In genomic region chr9:134341929-134342745, GRCh38 we compare ENCODE assay signal across 17 cellular contexts. TPM values are rescaled to one million over a fixed set of nuclear protein-coding genes. Genes with fewer than 3 reads are reported as not detected.
DNase-seq lines count a peak whose midpoint lies in the region; ATAC-seq and TF ChIP-seq lines count a peak whose summit lies in the region.
"Had no signal": no experiment of that assay in that cellular context is flagged by ENCODE, and none has a peak within 500 bp of the region (broad histone marks: within the 10 kb centered on the region; RNA-seq: fewer than 3 reads in every experiment).

No MANE protein-coding gene starts in this region.

- no peak for TF ChIP-seq POLR2A in prostate gland (IDR thresholded peaks at IDR 0.05)
- TF ChIP-seq POLR2A in uterus (IDR thresholded peaks at IDR 0.05) = no peak

- H3K27ac ChIP-seq in heart right ventricle = peak overlapping the region in 9 of 10 donors; percentile 69 to 91 (median 82)
- peak overlapping the region; percentile 83 to 93 for H3K27ac ChIP-seq in esophagus (ENCODE audit: low read depth in 2 of 2, low read length in 1 of 2)
- H3K27ac ChIP-seq in prostate gland = peak overlapping the region; percentile 14 to 24
- peak overlapping the region; percentile 17 to 28 for H3K27ac ChIP-seq in uterus
- H3K27ac ChIP-seq: GM23248, hepatocyte had no signal

- H3K4me1 ChIP-seq in heart right ventricle = peaks cover 87 to 100% (median 99%) of the 10 kb centered on the region in 9 donors
- H3K4me1 ChIP-seq in esophagus (ENCODE audit: control insufficient read depth in 2 of 2, insufficient read depth in 2 of 2, low read length in 1 of 2) = peaks cover 51 to 86% of the 10 kb centered on the region in 2 donors
- H3K4me1 ChIP-seq in prostate gland (replicated peaks) = peaks cover 30% of the 10 kb centered on the region
- H3K4me1 ChIP-seq in uterus = peaks cover 12 to 70% of the 10 kb centered on the region in 2 donors
- H3K4me1 ChIP-seq: A549 had no signal

- WGBS in heart right ventricle, 2 donors = 91 to 92% methylated on average over 19 of the region's 19 CpGs
- 86 to 92% methylated on average over 19 of the region's 19 CpGs for WGBS in esophagus, 2 donors
- WGBS in prostate gland = 88% methylated on average over 19 of the region's 19 CpGs

- DNase-seq in heart right ventricle = no peak
- DNase-seq in left ventricle myocardium superior = no peak
- DNase-seq in prostate gland (ENCODE audit: low spot score) = no peak
- no peak for DNase-seq in uterus
- no peak for DNase-seq in NCI-H146 treated with DMSO at 0.1 percent for 48 hours (lab: John Stamatoyannopoulos, UW; ENCODE audit: unreplicated experiment)
- DNase-seq: CD8-positive, alpha-beta memory T cell; EL; GM23248; kidney glomerular epithelial cell; NCI-H2029 treated with DMSO at 0.1 percent for 48 hours; NCI-H748 treated with DMSO at 0.1 percent for 48 hours had no signal

- intact Hi-C loops in heart right ventricle (cut with DNase I) (loop anchor here in 1 of 10 donors (5.0 kb wide), 1 partner anchor 35 kb away; no protein-coding TSS in a partner anchor), left ventricle myocardium superior (cut with micrococcal nuclease) (no loop called here), prostate gland (cut with DNase I) (no loop called here), uterus (cut with DNase I; ENCODE audit: low total_unique reads) (no loop called here)

- H3K27me3 ChIP-seq in heart right ventricle (no peaks in the 10 kb centered on the region), esophagus (ENCODE audit: control insufficient read depth in 1 of 2, insufficient read depth in 2 of 2, low read length in 2 of 2) (no peaks in the 10 kb centered on the region), prostate gland (replicated peaks; ENCODE audit: insufficient read depth) (no peaks in the 10 kb centered on the region), uterus (no peaks in the 10 kb centered on the region)
- H3K27me3 ChIP-seq: hepatocyte had no signal

- H3K36me3 ChIP-seq in heart right ventricle (no peaks in the 10 kb centered on the region), esophagus (ENCODE audit: control insufficient read depth in 2 of 2, insufficient read depth in 2 of 2, low read length in 1 of 2) (peaks cover 0 to 11% of the 10 kb centered on the region in 2 donors), prostate gland (no peaks in the 10 kb centered on the region), uterus (no peaks in the 10 kb centered on the region)

- TF ChIP-seq CTCF in heart right ventricle (IDR thresholded peaks at IDR 0.05) (no peak), prostate gland (IDR thresholded peaks at IDR 0.05) (no peak), uterus (IDR thresholded peaks at IDR 0.05) (no peak)

- no peak for ATAC-seq in heart right ventricle
- no peak for ATAC-seq in left ventricle myocardium superior
- ATAC-seq in HG02798 (IDR thresholded peaks at IDR 0.05; ENCODE audit: poor library complexity, unreplicated experiment) = no peak
- no peak for ATAC-seq in HG02870 (IDR thresholded peaks at IDR 0.05; ENCODE audit: unreplicated experiment)
- ATAC-seq: A549, Panc1 had no signal

- H3K9me3 ChIP-seq in heart right ventricle (no peaks in the 10 kb centered on the region), esophagus (ENCODE audit: control insufficient read depth in 2 of 2, insufficient read depth in 1 of 2, low read depth in 1 of 2, low read length in 1 of 2) (no peaks in the 10 kb centered on the region), prostate gland (no peaks in the 10 kb centered on the region), uterus (no peaks in the 10 kb centered on the region)
- H3K9me3 ChIP-seq: A549 had no signal

- H3K4me3 ChIP-seq in heart right ventricle = peak overlapping the region in 1 of 10 donors; percentile 19
- H3K4me3 ChIP-seq in esophagus (ENCODE audit: low read depth in 1 of 2, low read length in 2 of 2) = no peak overlapping the region
- H3K4me3 ChIP-seq in prostate gland = no peak overlapping the region
- H3K4me3 ChIP-seq in uterus = no peak overlapping the region
- H3K4me3 ChIP-seq: A549, GM23248, hepatocyte had no signal

RNA-seq across cellular contexts. Expression of gene RXRA, which starts 15.9 kb away (rescaled TPM):
- total RNA-seq in heart right ventricle (10 to 100 TPM; 38.4 to 92.3 (median 43.6) TPM), left ventricle myocardium superior (90.8 TPM), prostate gland (10 to 100 TPM; 69.5 to 84.1 TPM), uterus (10 to 100 TPM; 17.1 to 84.6 (median 24.0) TPM)
- polyA plus RNA-seq in heart right ventricle (10 to 100 TPM; 22.6 to 39.1 TPM), esophagus (10 to 100 TPM; 31.4 to 63.4 TPM)

Comparison
In these comparisons a context has a peak if more than half of its experiments do, and no peak if none do; other contexts are left out.
1. H3K27ac ChIP-seq: peak in every context shown above with its lines; median percentile 88 in esophagus; 82 in heart right ventricle; 22 in uterus; 19 in prostate gland.